8 cellular contexts compared by ENCODE assay signal in genomic region chr2:222859786-222860726, GRCh38. TPM values are rescaled to one million over a fixed set of nuclear protein-coding genes. Genes with fewer than 3 reads are reported as not detected.
DNase-seq lines count a peak whose midpoint lies in the region; ATAC-seq, FAIRE-seq and TF ChIP-seq lines count a peak whose summit lies in the region.

No MANE protein-coding gene starts in this region.

- no peaks in the 10 kb centered on the region for H3K9me3 Mint-ChIP-seq in HFFc6
- H3K9me3 Mint-ChIP-seq in natural killer cell treated with Interleukin-12 subunit alpha and Interleukin-12 subunit beta and Interleukin-15 and Interleukin-18, amount 100 ng/mL, for 72 hours, result no peaks in the 10 kb centered on the region

- FAIRE-seq in GM12891 (lab: Jason Lieb, UNC), result no peak

- TF ChIP-seq CTCF in HFFc6 (IDR thresholded peaks at IDR 0.05), result no peak

- H3K27ac Mint-ChIP-seq in HFFc6, result peak overlapping the region; percentile 73; the same call in 1 of the 2 replicates
- peak overlapping the region; percentile 29 to 67 for H3K27ac Mint-ChIP-seq in natural killer cell treated with Interleukin-12 subunit alpha and Interleukin-12 subunit beta and Interleukin-15 and Interleukin-18, amount 100 ng/mL, for 72 hours

- ATAC-seq in natural killer cell treated with Interleukin-12 subunit alpha and Interleukin-12 subunit beta and Interleukin-15 and Interleukin-18, amount 100 ng/mL, for 72 hours, result no peak
- no peak for ATAC-seq in HG03520 (IDR thresholded peaks at IDR 0.05; ENCODE audit: unreplicated experiment)

- DNase-seq in CD1c-positive myeloid dendritic cell (ENCODE audit: extremely low spot score) (peak; percentile 74), HFFc6 (peak; percentile 57), T1000 (lab: John Stamatoyannopoulos, UW) (peak; percentile 40), fibroblast of peridontal ligament (ENCODE audit: extremely low read depth) (peak; percentile 68), GM12891 (ENCODE audit: insufficient read length, low spot score) (no peak), HCEC 1CT (no peak)
- no peak for DNase-seq in natural killer cell treated with Interleukin-12 subunit alpha and Interleukin-12 subunit beta and Interleukin-15 and Interleukin-18, amount 100 ng/mL, for 72 hours (ENCODE audit: low spot score)

- H3K4me3 Mint-ChIP-seq in HFFc6, result peak overlapping the region; percentile 75; the same call in 1 of the 2 replicates
- H3K4me3 Mint-ChIP-seq in natural killer cell treated with Interleukin-12 subunit alpha and Interleukin-12 subunit beta and Interleukin-15 and Interleukin-18, amount 100 ng/mL, for 72 hours, result peak overlapping the region; percentile 71

- no peaks in the 10 kb centered on the region for H3K27me3 Mint-ChIP-seq in HFFc6 (ENCODE audit: insufficient read depth)
- H3K27me3 Mint-ChIP-seq in natural killer cell treated with Interleukin-12 subunit alpha and Interleukin-12 subunit beta and Interleukin-15 and Interleukin-18, amount 100 ng/mL, for 72 hours, result peaks cover 5 to 9% of the 10 kb centered on the region in 2 donors

- H3K4me1 Mint-ChIP-seq in HFFc6 (ENCODE audit: low read depth), result peaks cover 10% of the 10 kb centered on the region
- H3K4me1 Mint-ChIP-seq in natural killer cell treated with Interleukin-12 subunit alpha and Interleukin-12 subunit beta and Interleukin-15 and Interleukin-18, amount 100 ng/mL, for 72 hours (ENCODE audit: low read depth in 2 of 2), result peaks cover 3 to 6% of the 10 kb centered on the region in 2 donors

- H3K36me3 Mint-ChIP-seq in HFFc6 (ENCODE audit: low read depth), result no peaks in the 10 kb centered on the region
- H3K36me3 Mint-ChIP-seq in natural killer cell treated with Interleukin-12 subunit alpha and Interleukin-12 subunit beta and Interleukin-15 and Interleukin-18, amount 100 ng/mL, for 72 hours, result no peaks in the 10 kb centered on the region

- TF ChIP-seq POLR2A in GM12891 (IDR thresholded peaks at IDR 0.05; ENCODE audit: low read depth, low read length), result no peak

TF ChIP-seq in GM12891, 5 proteins besides CTCF, POLR2A, EP300 and RAD21:
- no peak for TF ChIP-seq SPI1 (IDR thresholded peaks at IDR 0.05; ENCODE audit: low read depth, low read length)
- no peak for TF ChIP-seq POLR2AphosphoS5 (IDR thresholded peaks at IDR 0.05; ENCODE audit: low read depth, low read length)
- TF ChIP-seq TAF1 (IDR thresholded peaks at IDR 0.05; ENCODE audit: low read depth, low read length), result no peak
- TF ChIP-seq POU2F2 (IDR thresholded peaks at IDR 0.05; ENCODE audit: low read depth, low read length), result no peak
- TF ChIP-seq PAX5 (IDR thresholded peaks at IDR 0.05; ENCODE audit: insufficient read depth, low read length, severe bottlenecking), result no peak

RNA-seq across cellular contexts. Expression of gene ACSL3, which starts 0.8 kb away (rescaled TPM):
- 100 to 1,000 TPM in 1 of 6 experiments, 10 to 100 TPM in 5; 64.5 to 119 (median 87.8) TPM for total RNA-seq in HFFc6 (2021; fragmentation: NEBNext Ultra II Directional; extraction: Animal tissue kit (Norgen Biotek cat#: 25700))
- total RNA-seq in natural killer cell treated with Interleukin-12 subunit alpha and Interleukin-12 subunit beta and Interleukin-15 and Interleukin-18, amount 100 ng/mL, for 72 hours, result 10 to 100 TPM; 48.5 to 52.8 TPM
- 21.6 TPM for polyA plus RNA-seq in GM12891 (2012; ENCODE audit: low read depth, missing spikeins)

Comparison
In these comparisons a context has a peak if more than half of its experiments do, and no peak if none do; other contexts are left out.
1. DNase-seq: peak in CD1c-positive myeloid dendritic cell (single experiment), HFFc6 (single experiment), T1000 (single experiment) and fibroblast of peridontal ligament (single experiment); none in natural killer cell treated with Interleukin-12 subunit alpha and Interleukin-12 subunit beta and Interleukin-15 and Interleukin-18, amount 100 ng/mL, for 72 hours (single experiment), GM12891 (single experiment) and HCEC 1CT (single experiment).